In genomic region chr6:37258405-37258704, GRCh38 we compare ENCODE assay signal across 8 cellular contexts. TPM values are rescaled to one million over a fixed set of nuclear protein-coding genes. Genes with fewer than 3 reads are reported as not detected.
DNase-seq lines count a peak whose midpoint lies in the region; ATAC-seq, FAIRE-seq and TF ChIP-seq lines count a peak whose summit lies in the region.

No MANE protein-coding gene starts in this region.

- peak overlapping the region; percentile 96 for H3K27ac Mint-ChIP-seq in T-helper 17 cell

- FAIRE-seq in GM12892 (lab: Jason Lieb, UNC), result no peak

- peaks cover 15% of the 10 kb centered on the region for H3K4me1 ChIP-seq in foreskin keratinocyte

- peaks cover 13% of the 10 kb centered on the region for H3K27me3 Mint-ChIP-seq in T-helper 17 cell

- TF ChIP-seq CTCF in foreskin keratinocyte (conservative IDR thresholded peaks at IDR 0.05), result peak; percentile 31

- H3K4me3 ChIP-seq in H7 (ENCODE audit: insufficient read depth, low read depth, low read length) (peak overlapping the region; percentile 88), skeletal muscle cell (ENCODE audit: low read depth, low read length) (peak overlapping the region; percentile 98)

- H3K36me3 ChIP-seq in H7 (replicated peaks; ENCODE audit: control insufficient read depth, insufficient read depth, low read length), result no peaks in the 10 kb centered on the region

- H3K4me3 Mint-ChIP-seq in T-helper 17 cell, result peak overlapping the region; percentile 97

- no peak for TF ChIP-seq POLR2A in GM12892 (IDR thresholded peaks at IDR 0.05; ENCODE audit: low read depth, low read length)

- H3K27me3 ChIP-seq in H7 (ENCODE audit: control insufficient read depth, insufficient read depth, low read length) (no peaks in the 10 kb centered on the region), foreskin keratinocyte (no peaks in the 10 kb centered on the region)

- no peaks in the 10 kb centered on the region for H3K9me3 ChIP-seq in T-helper 17 cell (ENCODE audit: control insufficient read depth, low read length, poor library complexity, severe bottlenecking)

- peak overlapping the region; percentile 82 for H3K27ac ChIP-seq in foreskin keratinocyte

- no peak for DNase-seq in H7
- no peak for DNase-seq in T-helper 17 cell
- no peak for DNase-seq in foreskin keratinocyte
- no peak for DNase-seq in skeletal muscle cell (ENCODE audit: low read depth)
- DNase-seq in NCI-H1417 treated with DMSO at 0.1 percent for 48 hours (lab: John Stamatoyannopoulos, UW), result no peak
- no peak for DNase-seq in GM12892 (ENCODE audit: insufficient read length)

- H3K4me1 Mint-ChIP-seq in T-helper 17 cell, result peaks cover 31% of the 10 kb centered on the region

- ATAC-seq in T-helper 17 cell, result no peak
- no peak for ATAC-seq in foreskin keratinocyte
- no peak for ATAC-seq in HG03442 (IDR thresholded peaks at IDR 0.05; ENCODE audit: unreplicated experiment)
- ATAC-seq in HG03135 (IDR thresholded peaks at IDR 0.05; ENCODE audit: unreplicated experiment), result no peak

- peaks cover 2% of the 10 kb centered on the region for H3K36me3 Mint-ChIP-seq in T-helper 17 cell (ENCODE audit: low read depth)

RNA-seq across cellular contexts. Expression of gene TMEM217, which starts 0.4 kb away (rescaled TPM):
- 0.14 TPM in 1 of 2 replicates, not detected in the other for total RNA-seq in H7 (2014; rRNA removed; shearing (Covaris generic))
- 1 to 10 TPM in 1 of 2 donors, under 1 TPM in 1; 0.37 to 2.0 TPM for total RNA-seq in T-helper 17 cell
- total RNA-seq in foreskin keratinocyte, result 0.63 and 0.78 TPM in 2 replicates
- polyA plus RNA-seq in foreskin keratinocyte, result 0.44 and 0.60 TPM in 2 replicates
- 1.4 TPM for polyA plus RNA-seq in GM12892 (2012; ENCODE audit: missing spikeins)

RNA-seq across cellular contexts. Expression of gene TBC1D22B, which starts 0.8 kb away (rescaled TPM):
- 14.5 and 17.5 TPM in 2 replicates for total RNA-seq in H7 (2014; rRNA removed; shearing (Covaris generic))
- total RNA-seq in T-helper 17 cell, result 10 to 100 TPM; 11.2 to 11.9 TPM
- total RNA-seq in foreskin keratinocyte, result 11.0 and 11.1 TPM in 2 replicates
- 6.3 and 7.3 TPM in 2 replicates for polyA plus RNA-seq in foreskin keratinocyte
- 9.3 TPM for polyA plus RNA-seq in GM12892 (2012; ENCODE audit: missing spikeins)
